ENCODE assay signal across 19 cellular contexts in genomic region chr5:154117930-154118329, GRCh38.
A peak's percentile ranks its signal among the peaks of the same experiment; 100 is the strongest.
DNase-seq lines count a peak whose midpoint lies in the region; ATAC-seq and TF ChIP-seq lines count a peak whose summit lies in the region.
"Had no signal": no experiment of that assay in that cellular context is flagged by ENCODE, and none has a peak within 500 bp of the region (broad histone marks: within the 10 kb centered on the region; RNA-seq: fewer than 3 reads in every experiment).

No MANE protein-coding gene starts in this region.

- H3K4me3 ChIP-seq in BE2C (ENCODE audit: low read depth, low read length): no peak overlapping the region
- no peak overlapping the region for H3K4me3 ChIP-seq in suprapubic skin
- H3K4me3 ChIP-seq: BLaER1 treated with 17β-estradiol and CSF1 and Interleukin-3, amounts not matched to agents 10 nM and 100 nM; HAP-1; K562 had no signal

- TF ChIP-seq CTCF in VCaP (conservative IDR thresholded peaks at IDR 0.05): no peak
- no peak for TF ChIP-seq CTCF in neural crest cell (conservative IDR thresholded peaks at IDR 0.05)
- TF ChIP-seq CTCF in type B pancreatic cell (conservative IDR thresholded peaks at IDR 0.05): no peak
- TF ChIP-seq CTCF in BE2C (IDR thresholded peaks at IDR 0.05; ENCODE audit: low read depth, low read length): no peak
- TF ChIP-seq CTCF in suprapubic skin (IDR thresholded peaks at IDR 0.05): no peak

- H3K27ac Mint-ChIP-seq in neural crest cell (ENCODE audit: unreplicated experiment) (peak overlapping the region; percentile 86), type B pancreatic cell (peak overlapping the region; percentile 15)
- H3K27ac Mint-ChIP-seq in effector memory CD8-positive, alpha-beta T cell: no peak overlapping the region

- H3K36me3 ChIP-seq in BE2C: no peaks in the 10 kb centered on the region
- H3K36me3 ChIP-seq in suprapubic skin: no peaks in the 10 kb centered on the region
- H3K36me3 ChIP-seq: HAP-1 had no signal

- H3K27ac ChIP-seq in VCaP (peak overlapping the region; percentile 70), suprapubic skin (no peak overlapping the region)
- H3K27ac ChIP-seq: BLaER1 treated with 17β-estradiol and CSF1 and Interleukin-3, amounts not matched to agents 10 nM and 100 nM had no signal

- H3K4me1 Mint-ChIP-seq in neural crest cell (no peaks in the 10 kb centered on the region), type B pancreatic cell (ENCODE audit: unreplicated experiment) (peaks cover 9% of the 10 kb centered on the region)
- no peaks in the 10 kb centered on the region for H3K4me1 Mint-ChIP-seq in effector memory CD8-positive, alpha-beta T cell (ENCODE audit: low read depth in 2 of 2)

- H3K4me3 Mint-ChIP-seq in neural crest cell (no peak overlapping the region), type B pancreatic cell (no peak overlapping the region)
- no peak overlapping the region for H3K4me3 Mint-ChIP-seq in effector memory CD8-positive, alpha-beta T cell

- WGBS in suprapubic skin: 93% methylated on average over 3 of the region's 3 CpGs

- H3K9me3 Mint-ChIP-seq in neural crest cell (no peaks in the 10 kb centered on the region), type B pancreatic cell (no peaks in the 10 kb centered on the region)
- no peaks in the 10 kb centered on the region for H3K9me3 Mint-ChIP-seq in effector memory CD8-positive, alpha-beta T cell

- TF ChIP-seq EP300 in suprapubic skin (IDR thresholded peaks at IDR 0.05): no peak

- H3K27me3 Mint-ChIP-seq in neural crest cell (ENCODE audit: low read depth) (no peaks in the 10 kb centered on the region), type B pancreatic cell (peaks cover 15% of the 10 kb centered on the region)
- peaks cover 14 to 27% of the 10 kb centered on the region in 2 donors for H3K27me3 Mint-ChIP-seq in effector memory CD8-positive, alpha-beta T cell

- ATAC-seq in effector memory CD8-positive, alpha-beta T cell (replicated peaks): no peak
- ATAC-seq: K562 had no signal

- DNase-seq in NCI-H146 (lab: John Stamatoyannopoulos, UW) (peak; percentile 25), NCI-H146 treated with DMSO at 0.1 percent for 48 hours (lab: John Stamatoyannopoulos, UW; ENCODE audit: unreplicated experiment) (no peak), neural crest cell (ENCODE audit: low read depth, low spot score) (no peak), type B pancreatic cell (ENCODE audit: extremely low spot score, unreplicated experiment) (no peak), BE2C (no peak), suprapubic skin (ENCODE audit: low spot score in 2 of 2) (no peak)
- no peak for DNase-seq in effector memory CD8-positive, alpha-beta T cell
- DNase-seq: DMS 273 treated with DMSO at 0.1 percent for 48 hours; EL; NCI-H1436 treated with DMSO at 0.1 percent for 48 hours; NCI-H2107; NCI-H345; NK-92 treated with Interleukin-12 subunit alpha and Interleukin-12 subunit beta, amount 100 ng/mL, for 24 hours; OCI-M1; SHP77 treated with DMSO at 0.1 percent for 48 hours had no signal

- TF ChIP-seq POLR2A in suprapubic skin (IDR thresholded peaks at IDR 0.05): no peak

- no peaks in the 10 kb centered on the region for H3K36me3 Mint-ChIP-seq in neural crest cell (ENCODE audit: low read depth)
- no peaks in the 10 kb centered on the region for H3K36me3 Mint-ChIP-seq in type B pancreatic cell
- no peaks in the 10 kb centered on the region for H3K36me3 Mint-ChIP-seq in effector memory CD8-positive, alpha-beta T cell (ENCODE audit: insufficient read depth)

- H3K27me3 ChIP-seq in BE2C: no peaks in the 10 kb centered on the region
- no peaks in the 10 kb centered on the region for H3K27me3 ChIP-seq in suprapubic skin
- H3K27me3 ChIP-seq: BLaER1 treated with 17β-estradiol and CSF1 and Interleukin-3, amounts not matched to agents 10 nM and 100 nM had no signal

- H3K4me1 ChIP-seq in BE2C (no peaks in the 10 kb centered on the region), suprapubic skin (no peaks in the 10 kb centered on the region)
- H3K4me1 ChIP-seq: HAP-1 had no signal

- H3K9me3 ChIP-seq in BE2C (no peaks in the 10 kb centered on the region), suprapubic skin (no peaks in the 10 kb centered on the region)
- H3K9me3 ChIP-seq: HAP-1 had no signal

Comparison
In these comparisons a context has a peak if more than half of its experiments do, and no peak if none do; other contexts are left out.
1. H3K27ac Mint-ChIP-seq: peak in neural crest cell (single experiment) and type B pancreatic cell (single experiment); none in effector memory CD8-positive, alpha-beta T cell (0 of 2).